Comparison of ENCODE assay signal across 27 cellular contexts in genomic region chr13:40472427-40473220, GRCh38.
A peak's percentile ranks its signal among the peaks of the same experiment; 100 is the strongest.
DNase-seq lines count a peak whose midpoint lies in the region; ATAC-seq lines count a peak whose summit lies in the region.
"Had no signal": no experiment of that assay in that cellular context is flagged by ENCODE, and none has a peak within 500 bp of the region (broad histone marks: within the 10 kb centered on the region; RNA-seq: fewer than 3 reads in every experiment).

No MANE protein-coding gene starts in this region.

- no peak overlapping the region for H3K14ac ChIP-seq in neuronal stem cell (ENCODE audit: low read length)

- H3K27me3 ChIP-seq in neuronal stem cell (ENCODE audit: control insufficient read depth in 3 of 3, insufficient read depth in 3 of 3, low read depth in 1 of 3, low read length in 3 of 3): no peaks in the 10 kb centered on the region
- H3K27me3 ChIP-seq: BE2C, body of pancreas, transverse colon had no signal

- H3K27ac ChIP-seq in neuronal stem cell (replicated peaks; ENCODE audit: low read length): no peak overlapping the region
- H3K27ac ChIP-seq: body of pancreas, left ventricle myocardium inferior, psoas muscle, transverse colon had no signal

- H3K4ac ChIP-seq in neuronal stem cell (ENCODE audit: low read length): no peak overlapping the region

- peak overlapping the region; percentile 20 for H2BK15ac ChIP-seq in neuronal stem cell (ENCODE audit: low read length)

- CTCF ChIA-PET in activated CD8-positive, alpha-beta T cell treated with anti-CD3 and anti-CD28 coated beads, Interleukin-2, amount 10 ng/mL, durations not matched to agents 7 days and 5 days (lab: Charles Lee): interaction anchor here (0.7 to 1.6 kb wide), 5 partner anchors 11 to 283 kb away, joined by 3 to 4 read pairs (median 3); no protein-coding TSS in a partner anchor

- no peak overlapping the region for H3K4me3 Mint-ChIP-seq in activated CD8-positive, alpha-beta T cell treated with anti-CD3 and anti-CD28 coated beads, Interleukin-2, amount 10 ng/mL, durations not matched to agents 7 days and 5 days
- H3K4me3 Mint-ChIP-seq: HFFc6, mesothelial cell of epicardium had no signal

- peaks cover 3% of the 10 kb centered on the region in 2 donors for H3K4me1 ChIP-seq in neuronal stem cell (ENCODE audit: control insufficient read depth in 2 of 2, insufficient read depth in 1 of 2, low read depth in 1 of 2, low read length in 2 of 2)
- H3K4me1 ChIP-seq: BE2C had no signal

- H3K36me3 Mint-ChIP-seq in activated CD8-positive, alpha-beta T cell treated with anti-CD3 and anti-CD28 coated beads, Interleukin-2, amount 10 ng/mL, durations not matched to agents 7 days and 5 days (ENCODE audit: low read depth): peaks cover 5% of the 10 kb centered on the region
- H3K36me3 Mint-ChIP-seq: mesothelial cell of epicardium had no signal

- intact Hi-C loops in cardiac septum (cut with DNase I): loop anchor here (5.0 kb wide), 1 partner anchor 200 kb away; no protein-coding TSS in a partner anchor
- intact Hi-C loops in left ventricle myocardium superior (cut with micrococcal nuclease): no loop called here

- no peak overlapping the region for H2BK5ac ChIP-seq in neuronal stem cell (ENCODE audit: low read length)

- no peaks in the 10 kb centered on the region for H3K36me3 ChIP-seq in neuronal stem cell (replicated peaks in 1 of 2; ENCODE audit: control insufficient read depth in 2 of 2, insufficient read depth in 2 of 2, low read length in 2 of 2)
- H3K36me3 ChIP-seq: BE2C, left ventricle myocardium inferior, transverse colon had no signal

- H2BK120ac ChIP-seq in neuronal stem cell (ENCODE audit: low read depth, low read length): no peak overlapping the region

- H3K4me2 ChIP-seq in neuronal stem cell (ENCODE audit: insufficient read depth, low read length, poor library complexity, severe bottlenecking): no peak overlapping the region

- no peak overlapping the region for H4K91ac ChIP-seq in neuronal stem cell (ENCODE audit: low read depth, low read length, poor library complexity)

- H2AK5ac ChIP-seq in neuronal stem cell (ENCODE audit: low read depth, low read length): no peak overlapping the region

- H2BK12ac ChIP-seq in neuronal stem cell (ENCODE audit: low read length): no peak overlapping the region

- H3K4me1 Mint-ChIP-seq in activated CD8-positive, alpha-beta T cell treated with anti-CD3 and anti-CD28 coated beads, Interleukin-2, amount 10 ng/mL, durations not matched to agents 7 days and 5 days (ENCODE audit: low read depth): peaks cover 18% of the 10 kb centered on the region

- no peak for ATAC-seq in left ventricle myocardium superior
- ATAC-seq in activated CD8-positive, alpha-beta T cell treated with anti-CD3 and anti-CD28 coated beads, Interleukin-2, amount 10 ng/mL, durations not matched to agents 7 days and 5 days: no peak
- ATAC-seq in HG02678 (IDR thresholded peaks at IDR 0.05; ENCODE audit: unreplicated experiment): no peak
- ATAC-seq in HG03025 (IDR thresholded peaks at IDR 0.05; ENCODE audit: low FRiP score, unreplicated experiment): no peak
- no peak for ATAC-seq in GM21515 (IDR thresholded peaks at IDR 0.05; ENCODE audit: unreplicated experiment)
- ATAC-seq: body of pancreas, psoas muscle had no signal

- H3K27me3 Mint-ChIP-seq in activated CD8-positive, alpha-beta T cell treated with anti-CD3 and anti-CD28 coated beads, Interleukin-2, amount 10 ng/mL, durations not matched to agents 7 days and 5 days (ENCODE audit: low read depth): no peaks in the 10 kb centered on the region
- H3K27me3 Mint-ChIP-seq: naive B cell had no signal

- H3K4me3 ChIP-seq in neuronal stem cell (ENCODE audit: low read length in 2 of 2): no peak overlapping the region
- H3K4me3 ChIP-seq: body of pancreas, left ventricle myocardium inferior, psoas muscle, transverse colon had no signal

- H3K27ac Mint-ChIP-seq in activated CD8-positive, alpha-beta T cell treated with anti-CD3 and anti-CD28 coated beads, Interleukin-2, amount 10 ng/mL, durations not matched to agents 7 days and 5 days: peak overlapping the region; percentile 21
- H3K27ac Mint-ChIP-seq: HFFc6, mesothelial cell of epicardium had no signal

- WGBS in neuronal stem cell (ENCODE audit: extremely low coverage in 2 of 2, insufficient read length in 2 of 2, insufficient replicate concordance in 1 of 2), 2 donors: no CpG with 5 or more reads among the region's 8 CpGs

- peak overlapping the region; percentile 30 for H3K18ac ChIP-seq in neuronal stem cell (ENCODE audit: low read length)

- POLR2A ChIA-PET in activated CD8-positive, alpha-beta T cell treated with anti-CD3 and anti-CD28 coated beads, Interleukin-2, amount 10 ng/mL, durations not matched to agents 7 days and 5 days (lab: Charles Lee): no interaction called here

- peaks cover 0 to 9% of the 10 kb centered on the region in 2 donors for H3K9me3 ChIP-seq in neuronal stem cell (replicated peaks in 1 of 2; ENCODE audit: control insufficient read depth in 2 of 2, insufficient read depth in 1 of 2, low read depth in 1 of 2, low read length in 2 of 2)
- H3K9me3 ChIP-seq: BE2C, body of pancreas, left ventricle myocardium inferior, psoas muscle, transverse colon had no signal

- H3K9ac ChIP-seq in neuronal stem cell (ENCODE audit: low read depth, low read length, poor library complexity): no peak overlapping the region

- H2AFZ ChIP-seq in neuronal stem cell (ENCODE audit: low read length): no peak overlapping the region

- no peak overlapping the region for H4K8ac ChIP-seq in neuronal stem cell (ENCODE audit: low read depth, low read length)

- H3K79me1 ChIP-seq in neuronal stem cell (ENCODE audit: low read depth, low read length): no peaks in the 10 kb centered on the region

- DNase-seq in cardiac septum (ENCODE audit: low spot score) (peak; percentile 58), left ventricle myocardium superior (no peak), neuronal stem cell (ENCODE audit: low spot score) (no peak), SHP77 treated with DMSO at 0.1 percent for 48 hours (lab: John Stamatoyannopoulos, UW) (no peak)
- DNase-seq in activated CD8-positive, alpha-beta T cell treated with anti-CD3 and anti-CD28 coated beads, Interleukin-2, amount 10 ng/mL, durations not matched to agents 7 days and 5 days: no peak
- DNase-seq: activated CD4-positive, CD25-positive, alpha-beta regulatory T cell treated with anti-CD3 and anti-CD28 coated beads, Interleukin-2, amount 50 U/mL, for 72 hours; activated T-cell treated with anti-CD3 and anti-CD28 coated beads, Interleukin-2, amount 50 U/mL, for 1 hour; BE2C; body of pancreas; DMS79; GDM1; HFFc6; IMR-90; islet precursor cell; left ventricle myocardium inferior; naive B cell; NCI-H2029 treated with DMSO at 0.1 percent for 48 hours; NCI-H226; NCI-H774; nucleus accumbens; psoas muscle; RPMI8226; transverse colon had no signal

- no peak overlapping the region for H3K23ac ChIP-seq in neuronal stem cell (ENCODE audit: low read depth, low read length, poor library complexity)

- no peaks in the 10 kb centered on the region for H3K9me3 Mint-ChIP-seq in activated CD8-positive, alpha-beta T cell treated with anti-CD3 and anti-CD28 coated beads, Interleukin-2, amount 10 ng/mL, durations not matched to agents 7 days and 5 days (ENCODE audit: insufficient read depth)
